In the genomic region with DNA sequence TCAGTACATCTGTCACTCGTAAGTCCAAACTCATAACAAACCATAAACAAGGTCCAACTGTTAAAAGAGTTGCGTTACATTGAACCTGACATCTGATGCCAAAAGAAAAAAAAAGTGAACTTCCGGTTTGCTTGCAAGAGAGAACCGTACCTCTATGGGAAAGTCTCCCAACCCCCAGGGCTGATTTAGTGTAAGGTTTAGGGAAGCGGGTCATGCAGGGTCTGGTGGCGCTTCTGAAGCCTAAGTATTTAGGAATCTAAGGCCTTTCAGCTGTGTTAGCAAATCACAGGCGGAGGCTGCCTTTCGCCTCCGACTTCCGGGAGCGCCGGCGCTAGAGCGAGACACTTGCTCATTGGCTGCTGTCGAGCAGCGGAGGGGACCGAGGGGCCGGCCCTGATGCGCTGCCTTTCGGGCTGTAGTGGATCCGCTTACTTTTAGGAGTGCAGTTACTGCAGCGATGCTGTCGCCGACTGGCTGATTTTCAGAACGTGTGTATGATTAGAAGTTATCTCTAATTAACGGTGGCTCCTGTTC, we compare ENCODE assay signal across 8 cellular contexts. TPM values are rescaled to one million over a fixed set of nuclear protein-coding genes. Genes with fewer than 3 reads are reported as not detected.
DNase-seq lines count a peak whose midpoint lies in the region; ATAC-seq, FAIRE-seq and TF ChIP-seq lines count a peak whose summit lies in the region.

No MANE protein-coding gene starts in this region.

- no peaks in the 10 kb centered on the region for H3K36me3 ChIP-seq in DND-41 (ENCODE audit: insufficient read depth, low read length)
- H3K36me3 ChIP-seq in KOPT-K1 (ENCODE audit: insufficient read depth, low read length) = no peaks in the 10 kb centered on the region

- H3K9ac ChIP-seq in DND-41 (ENCODE audit: low read depth, low read length) = peak overlapping the region; percentile 63

- peaks cover 7% of the 10 kb centered on the region for H3K9me3 Mint-ChIP-seq in activated T-helper 1 cell treated with anti-CD3 and anti-CD28 coated beads, Interleukin-12 subunit alpha, Interleukin-12 subunit beta, Interleukin-2, Interleukin-4 antibody, amounts not matched to agents 30 ng/mL and 10 ng/mL and 1 ng/mL, durations not matched to agents 14 hours and 24 hours and 36 hours
- peaks cover 3 to 12% (median 8%) of the 10 kb centered on the region in 7 donors for H3K9me3 Mint-ChIP-seq in naive B cell

- no peaks in the 10 kb centered on the region for H3K79me2 ChIP-seq in DND-41 (ENCODE audit: insufficient read depth, low read length)

- H3K4me3 Mint-ChIP-seq in activated T-helper 1 cell treated with anti-CD3 and anti-CD28 coated beads, Interleukin-12 subunit alpha, Interleukin-12 subunit beta, Interleukin-2, Interleukin-4 antibody, amounts not matched to agents 30 ng/mL and 10 ng/mL and 1 ng/mL, durations not matched to agents 14 hours and 24 hours and 36 hours = peak overlapping the region; percentile 89
- peak overlapping the region; percentile 77 to 97 (median 90) for H3K4me3 Mint-ChIP-seq in naive B cell

- TF ChIP-seq CTCF in DND-41 (IDR thresholded peaks at IDR 0.05; ENCODE audit: borderline replicate concordance, extremely low read depth, low read length, poor library complexity, severe bottlenecking) = no peak

- H3K4me3 ChIP-seq in DND-41 (ENCODE audit: low read depth in 1 of 2, low read length in 2 of 2) = peak overlapping the region; percentile 21 to 53; a peak in 3 of 4 replicates

- peak; percentile 92 for DNase-seq in DND-41
- DNase-seq in RCC 7860 (ENCODE audit: low spot score) = peak; percentile 16
- peak; percentile 83 for DNase-seq in activated T-helper 1 cell treated with anti-CD3 and anti-CD28 coated beads, Interleukin-12 subunit alpha, Interleukin-12 subunit beta, Interleukin-2, Interleukin-4 antibody, amounts not matched to agents 30 ng/mL and 10 ng/mL and 1 ng/mL, durations not matched to agents 14 hours and 24 hours and 36 hours (ENCODE audit: low spot score)
- peak; percentile 83 for DNase-seq in fibroblast of gingiva (ENCODE audit: low read depth)
- peak; percentile 70 for DNase-seq in naive B cell
- DNase-seq in stimulated activated CD8-positive, alpha-beta memory T cell treated with anti-CD3 and anti-CD28 coated beads, Interleukin-7, amount 100 ng/mL, for 48 hours (ENCODE audit: extremely low read depth in 1 of 2, low read depth in 1 of 2) = peak; percentile 67 to 86

- no peaks in the 10 kb centered on the region for H3K27me3 ChIP-seq in DND-41 (ENCODE audit: insufficient read depth, low read length, poor library complexity)

- peak overlapping the region; percentile 69 for H3K4me2 ChIP-seq in DND-41 (ENCODE audit: insufficient read depth, low read length)

- H3K27ac ChIP-seq in DND-41 (ENCODE audit: low read length) (peak overlapping the region; percentile 91), KOPT-K1 (ENCODE audit: low read depth, low read length, poor library complexity, severe bottlenecking) (peak overlapping the region; percentile 87)

- peaks cover 3% of the 10 kb centered on the region for H3K36me3 Mint-ChIP-seq in activated T-helper 1 cell treated with anti-CD3 and anti-CD28 coated beads, Interleukin-12 subunit alpha, Interleukin-12 subunit beta, Interleukin-2, Interleukin-4 antibody, amounts not matched to agents 30 ng/mL and 10 ng/mL and 1 ng/mL, durations not matched to agents 14 hours and 24 hours and 36 hours (ENCODE audit: low read depth)
- H3K36me3 Mint-ChIP-seq in naive B cell = peaks cover 4 to 8% of the 10 kb centered on the region in 2 donors

- no peaks in the 10 kb centered on the region for H4K20me1 ChIP-seq in DND-41 (ENCODE audit: insufficient read depth, low read length)

- H3K4me1 ChIP-seq in DND-41 (ENCODE audit: insufficient read depth, low read length) = peaks cover 20% of the 10 kb centered on the region

- H3K9me3 ChIP-seq in DND-41 (ENCODE audit: insufficient read depth, low read length, severe bottlenecking) (peaks cover 4% of the 10 kb centered on the region), KOPT-K1 (ENCODE audit: insufficient read depth, low read length, poor library complexity, severe bottlenecking) (peaks cover 4% of the 10 kb centered on the region)

- no peaks in the 10 kb centered on the region for H3K27me3 Mint-ChIP-seq in activated T-helper 1 cell treated with anti-CD3 and anti-CD28 coated beads, Interleukin-12 subunit alpha, Interleukin-12 subunit beta, Interleukin-2, Interleukin-4 antibody, amounts not matched to agents 30 ng/mL and 10 ng/mL and 1 ng/mL, durations not matched to agents 14 hours and 24 hours and 36 hours (ENCODE audit: insufficient read depth)
- peaks cover 21 to 37% (median 24%) of the 10 kb centered on the region in 3 donors for H3K27me3 Mint-ChIP-seq in naive B cell

- ATAC-seq in DND-41 (ENCODE audit: insufficient read depth, low read depth) (peak; percentile 100), GM21825 (IDR thresholded peaks at IDR 0.05; ENCODE audit: unreplicated experiment) (peak; percentile 100), naive B cell (ENCODE audit: low read depth in 2 of 2) (peak; percentile 100)

- intact Hi-C loops in activated T-helper 1 cell treated with anti-CD3 and anti-CD28 coated beads, Interleukin-12 subunit alpha, Interleukin-12 subunit beta, Interleukin-2, Interleukin-4 antibody, amounts not matched to agents 30 ng/mL and 10 ng/mL and 1 ng/mL, durations not matched to agents 14 hours and 24 hours and 36 hours (cut with micrococcal nuclease) = loop anchor here (1.0 to 2.0 kb wide), 4 partner anchors 9 to 84 kb away; no protein-coding TSS in a partner anchor

- FAIRE-seq in RCC 7860 (lab: Jason Lieb, UNC) = no peak

- peak overlapping the region; percentile 95 for H2AFZ ChIP-seq in DND-41 (ENCODE audit: low read depth, low read length)

- peaks cover 23% of the 10 kb centered on the region for H3K4me1 Mint-ChIP-seq in activated T-helper 1 cell treated with anti-CD3 and anti-CD28 coated beads, Interleukin-12 subunit alpha, Interleukin-12 subunit beta, Interleukin-2, Interleukin-4 antibody, amounts not matched to agents 30 ng/mL and 10 ng/mL and 1 ng/mL, durations not matched to agents 14 hours and 24 hours and 36 hours (ENCODE audit: low read depth)
- peaks cover 5 to 15% (median 11%) of the 10 kb centered on the region in 3 donors for H3K4me1 Mint-ChIP-seq in naive B cell

- peak overlapping the region; percentile 100 for H3K27ac Mint-ChIP-seq in activated T-helper 1 cell treated with anti-CD3 and anti-CD28 coated beads, Interleukin-12 subunit alpha, Interleukin-12 subunit beta, Interleukin-2, Interleukin-4 antibody, amounts not matched to agents 30 ng/mL and 10 ng/mL and 1 ng/mL, durations not matched to agents 14 hours and 24 hours and 36 hours
- peak overlapping the region; percentile 75 to 96 (median 84) for H3K27ac Mint-ChIP-seq in naive B cell

RNA-seq across cellular contexts. Expression of a gene that starts 12.0 kb away (rescaled TPM):
- total RNA-seq in activated T-helper 1 cell treated with anti-CD3 and anti-CD28 coated beads, Interleukin-12 subunit alpha, Interleukin-12 subunit beta, Interleukin-2, Interleukin-4 antibody, amounts not matched to agents 30 ng/mL and 10 ng/mL and 1 ng/mL, durations not matched to agents 14 hours and 24 hours and 36 hours = 87.5 and 88.4 TPM in 2 replicates
- polyA plus RNA-seq in naive B cell (ENCODE audit: low read depth in 6 of 6) = 1 to 10 TPM; 4.5 to 9.9 (median 6.2) TPM

RNA-seq across cellular contexts. Expression of a gene that starts 55.9 kb away (rescaled TPM):
- 26.4 and 28.7 TPM in 2 replicates for total RNA-seq in activated T-helper 1 cell treated with anti-CD3 and anti-CD28 coated beads, Interleukin-12 subunit alpha, Interleukin-12 subunit beta, Interleukin-2, Interleukin-4 antibody, amounts not matched to agents 30 ng/mL and 10 ng/mL and 1 ng/mL, durations not matched to agents 14 hours and 24 hours and 36 hours
- polyA plus RNA-seq in naive B cell (ENCODE audit: low read depth in 6 of 6) = 10 to 100 TPM; 19.8 to 38.6 (median 34.6) TPM

Comparison
In these comparisons a context has a peak if more than half of its experiments do, and no peak if none do; other contexts are left out.
1. Peak in every context shown above with its lines: DNase-seq, ATAC-seq, H3K4me3 ChIP-seq and H3K27ac ChIP-seq.
2. DNase-seq: peak in every context shown above with its lines; median percentile 92 in DND-41; 83 in activated T-helper 1 cell treated with anti-CD3 and anti-CD28 coated beads, Interleukin-12 subunit alpha, Interleukin-12 subunit beta, Interleukin-2, Interleukin-4 antibody, amounts not matched to agents 30 ng/mL and 10 ng/mL and 1 ng/mL, durations not matched to agents 14 hours and 24 hours and 36 hours; 83 in fibroblast of gingiva; 76 in stimulated activated CD8-positive, alpha-beta memory T cell treated with anti-CD3 and anti-CD28 coated beads, Interleukin-7, amount 100 ng/mL, for 48 hours; 70 in naive B cell; 16 in RCC 7860.